1 cellular context compared by ENCODE assay signal in genomic region chr12:20457582-20457981, GRCh38.
TF ChIP-seq lines count a peak whose summit lies in the region.

No MANE protein-coding gene starts in this region.

TF ChIP-seq in HepG2, 621 proteins besides CTCF, POLR2A, EP300 and RAD21 (continued from another document):
- no peak for TF ChIP-seq CENPBD1 (CRISPR knock-in tag; IDR thresholded peaks at IDR 0.05; ENCODE audit: borderline replicate concordance, low read depth)
- TF ChIP-seq CCAR2 (optimal IDR thresholded peaks at IDR 0.05; ENCODE audit: low read depth, low read length), result no peak
- no peak for TF ChIP-seq UBTF (CRISPR knock-in tag; IDR thresholded peaks at IDR 0.05)
- no peak for TF ChIP-seq RFXAP (CRISPR knock-in tag; IDR thresholded peaks at IDR 0.05; ENCODE audit: borderline replicate concordance)
